In the genomic region with DNA sequence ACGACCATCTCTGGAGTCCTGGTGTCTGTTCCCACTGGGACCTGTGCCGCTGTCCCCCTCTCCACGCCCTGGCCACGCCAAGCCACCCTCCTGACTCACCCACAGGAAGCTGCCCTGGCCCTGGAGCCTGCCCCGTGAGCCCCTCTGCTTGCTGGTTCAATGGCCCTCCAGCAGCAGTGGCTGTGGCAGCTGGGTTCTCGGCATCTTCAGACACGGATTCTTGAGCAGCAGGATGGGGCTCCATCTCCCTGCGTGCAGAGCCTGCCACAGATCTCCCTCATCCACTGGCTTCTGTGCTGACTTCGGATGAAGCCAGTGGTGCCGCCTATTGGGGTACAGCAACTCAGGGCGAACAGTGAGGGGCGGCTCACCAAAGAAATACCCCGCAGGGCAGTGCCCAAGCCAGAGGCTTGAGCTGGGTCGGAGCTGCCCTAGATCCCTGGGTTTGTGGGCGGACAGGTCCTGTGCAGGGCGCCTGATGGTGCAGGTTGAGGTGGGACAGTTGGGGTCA, we compare ENCODE assay signal across 23 cellular contexts. TPM values are rescaled to one million over a fixed set of nuclear protein-coding genes. Genes with fewer than 3 reads are reported as not detected.
DNase-seq lines count a peak whose midpoint lies in the region; ATAC-seq and TF ChIP-seq lines count a peak whose summit lies in the region.
"Had no signal": no experiment of that assay in that cellular context is flagged by ENCODE, and none has a peak within 500 bp of the region (broad histone marks: within the 10 kb centered on the region; RNA-seq: fewer than 3 reads in every experiment).

No MANE protein-coding gene starts in this region.

- no peaks in the 10 kb centered on the region for H3K9me3 ChIP-seq in transverse colon
- H3K9me3 ChIP-seq: esophagus muscularis mucosa, gastroesophageal sphincter, mucosa of descending colon had no signal

- no peaks in the 10 kb centered on the region for H3K27me3 Mint-ChIP-seq in activated naive CD8-positive, alpha-beta T cell treated with anti-CD3 and anti-CD28 coated beads, Interleukin-2, amount 10 ng/mL, durations not matched to agents 7 days and 5 days
- H3K27me3 Mint-ChIP-seq in activated naive CD8-positive, alpha-beta T cell treated with anti-CD3 and anti-CD28 coated beads, Interleukin-2, amount 50 U/mL, for 24 hours: no peaks in the 10 kb centered on the region
- no peaks in the 10 kb centered on the region for H3K27me3 Mint-ChIP-seq in activated T-helper 2 cell treated with anti-CD3 and anti-CD28 coated beads, Interferon-gamma antibody, Interleukin-2, Interleukin-4, amounts not matched to agents 10 μg/mL and 5 μg/mL and 100 μg/mL, durations not matched to agents 14 hours and 24 hours and 36 hours (ENCODE audit: low read depth)
- H3K27me3 Mint-ChIP-seq: CD4-positive, alpha-beta memory T cell; progenitor cell of endocrine pancreas; T-helper 17 cell had no signal

- H3K27me3 ChIP-seq in transverse colon: no peaks in the 10 kb centered on the region
- H3K27me3 ChIP-seq: esophagus muscularis mucosa, gastroesophageal sphincter had no signal

- H3K4me3 Mint-ChIP-seq in activated naive CD8-positive, alpha-beta T cell treated with anti-CD3 and anti-CD28 coated beads, Interleukin-2, amount 10 ng/mL, durations not matched to agents 7 days and 5 days: no peak overlapping the region
- H3K4me3 Mint-ChIP-seq in activated naive CD8-positive, alpha-beta T cell treated with anti-CD3 and anti-CD28 coated beads, Interleukin-2, amount 50 U/mL, for 24 hours: no peak overlapping the region
- H3K4me3 Mint-ChIP-seq in activated T-helper 2 cell treated with anti-CD3 and anti-CD28 coated beads, Interferon-gamma antibody, Interleukin-2, Interleukin-4, amounts not matched to agents 10 μg/mL and 5 μg/mL and 100 μg/mL, durations not matched to agents 14 hours and 24 hours and 36 hours (ENCODE audit: low read depth): no peak overlapping the region
- H3K4me3 Mint-ChIP-seq: CD4-positive, alpha-beta memory T cell; neural crest cell; T-helper 17 cell had no signal

- POLR2A ChIA-PET in activated naive CD8-positive, alpha-beta T cell treated with anti-CD3 and anti-CD28 coated beads, Interleukin-2, amount 10 ng/mL, durations not matched to agents 7 days and 5 days (lab: Charles Lee): no interaction called here

- H3K36me3 ChIP-seq in transverse colon: no peaks in the 10 kb centered on the region

- intact Hi-C loops in left cardiac atrium (cut with DNase I): no loop called here
- intact Hi-C loops in transverse colon (cut with DNase I; ENCODE audit: low total_unique reads): no loop called here
- intact Hi-C loops in activated T-helper 2 cell treated with anti-CD3 and anti-CD28 coated beads, Interferon-gamma antibody, Interleukin-2, Interleukin-4, amounts not matched to agents 10 μg/mL and 5 μg/mL and 100 μg/mL, durations not matched to agents 14 hours and 24 hours and 36 hours (cut with micrococcal nuclease): no loop called here

- no peak overlapping the region for H3K4me3 ChIP-seq in transverse colon
- H3K4me3 ChIP-seq: esophagus muscularis mucosa, gastroesophageal sphincter, GM12878, mucosa of descending colon had no signal

- in situ Hi-C loops in transverse colon (cut with MboI; ENCODE audit: low pct_ligation_motif_present in 1 of 4, low pct_unique_long_range_greater_than_20kb in 1 of 4, low sequenced_read_pairs in 3 of 4): no loop called here

- 90 to 91% methylated on average over 2 to 16 of the region's 16 CpGs for WGBS in transverse colon (ENCODE audit: low coverage in 1 of 2), 2 donors

- no peak for ATAC-seq in activated naive CD8-positive, alpha-beta T cell treated with anti-CD3 and anti-CD28 coated beads, Interleukin-2, amount 10 ng/mL, durations not matched to agents 7 days and 5 days (ENCODE audit: low read depth)
- no peak for ATAC-seq in activated naive CD8-positive, alpha-beta T cell treated with anti-CD3 and anti-CD28 coated beads, Interleukin-2, amount 50 U/mL, for 24 hours
- no peak for ATAC-seq in left cardiac atrium
- ATAC-seq: gastroesophageal sphincter, GM12878, mucosa of descending colon, PC-3, T-helper 17 cell had no signal

- H3K9me3 Mint-ChIP-seq in activated naive CD8-positive, alpha-beta T cell treated with anti-CD3 and anti-CD28 coated beads, Interleukin-2, amount 10 ng/mL, durations not matched to agents 7 days and 5 days: no peaks in the 10 kb centered on the region
- H3K9me3 Mint-ChIP-seq in activated naive CD8-positive, alpha-beta T cell treated with anti-CD3 and anti-CD28 coated beads, Interleukin-2, amount 50 U/mL, for 24 hours: no peaks in the 10 kb centered on the region
- H3K9me3 Mint-ChIP-seq in activated T-helper 2 cell treated with anti-CD3 and anti-CD28 coated beads, Interferon-gamma antibody, Interleukin-2, Interleukin-4, amounts not matched to agents 10 μg/mL and 5 μg/mL and 100 μg/mL, durations not matched to agents 14 hours and 24 hours and 36 hours: no peaks in the 10 kb centered on the region
- H3K9me3 Mint-ChIP-seq: CD4-positive, alpha-beta memory T cell; neural crest cell had no signal

- TF ChIP-seq CTCF in transverse colon (IDR thresholded peaks at IDR 0.05): no peak

- H3K4me1 ChIP-seq in transverse colon: peaks cover 15 to 25% (median 22%) of the 10 kb centered on the region in 4 donors

- H3K27ac ChIP-seq in transverse colon: no peak overlapping the region
- H3K27ac ChIP-seq: esophagus muscularis mucosa, gastroesophageal sphincter had no signal

- no peak overlapping the region for H3K27ac Mint-ChIP-seq in activated naive CD8-positive, alpha-beta T cell treated with anti-CD3 and anti-CD28 coated beads, Interleukin-2, amount 10 ng/mL, durations not matched to agents 7 days and 5 days
- no peak overlapping the region for H3K27ac Mint-ChIP-seq in activated naive CD8-positive, alpha-beta T cell treated with anti-CD3 and anti-CD28 coated beads, Interleukin-2, amount 50 U/mL, for 24 hours
- no peak overlapping the region for H3K27ac Mint-ChIP-seq in activated T-helper 2 cell treated with anti-CD3 and anti-CD28 coated beads, Interferon-gamma antibody, Interleukin-2, Interleukin-4, amounts not matched to agents 10 μg/mL and 5 μg/mL and 100 μg/mL, durations not matched to agents 14 hours and 24 hours and 36 hours
- H3K27ac Mint-ChIP-seq: progenitor cell of endocrine pancreas, T-helper 17 cell had no signal

- no peak for TF ChIP-seq EP300 in transverse colon (IDR thresholded peaks at IDR 0.05; ENCODE audit: low read depth)

- H3K36me3 Mint-ChIP-seq in activated naive CD8-positive, alpha-beta T cell treated with anti-CD3 and anti-CD28 coated beads, Interleukin-2, amount 10 ng/mL, durations not matched to agents 7 days and 5 days: no peaks in the 10 kb centered on the region
- H3K36me3 Mint-ChIP-seq in activated naive CD8-positive, alpha-beta T cell treated with anti-CD3 and anti-CD28 coated beads, Interleukin-2, amount 50 U/mL, for 24 hours (ENCODE audit: low read depth): peaks cover 2% of the 10 kb centered on the region
- peaks cover 5% of the 10 kb centered on the region for H3K36me3 Mint-ChIP-seq in activated T-helper 2 cell treated with anti-CD3 and anti-CD28 coated beads, Interferon-gamma antibody, Interleukin-2, Interleukin-4, amounts not matched to agents 10 μg/mL and 5 μg/mL and 100 μg/mL, durations not matched to agents 14 hours and 24 hours and 36 hours (ENCODE audit: low read depth)

- TF ChIP-seq POLR2A in transverse colon (IDR thresholded peaks at IDR 0.05): no peak

- H3K4me1 Mint-ChIP-seq in activated naive CD8-positive, alpha-beta T cell treated with anti-CD3 and anti-CD28 coated beads, Interleukin-2, amount 10 ng/mL, durations not matched to agents 7 days and 5 days: no peaks in the 10 kb centered on the region
- no peaks in the 10 kb centered on the region for H3K4me1 Mint-ChIP-seq in activated naive CD8-positive, alpha-beta T cell treated with anti-CD3 and anti-CD28 coated beads, Interleukin-2, amount 50 U/mL, for 24 hours
- no peaks in the 10 kb centered on the region for H3K4me1 Mint-ChIP-seq in activated T-helper 2 cell treated with anti-CD3 and anti-CD28 coated beads, Interferon-gamma antibody, Interleukin-2, Interleukin-4, amounts not matched to agents 10 μg/mL and 5 μg/mL and 100 μg/mL, durations not matched to agents 14 hours and 24 hours and 36 hours (ENCODE audit: low read depth)
- H3K4me1 Mint-ChIP-seq: CD4-positive, alpha-beta memory T cell had no signal

- peak; percentile 22 for DNase-seq in activated naive CD8-positive, alpha-beta T cell treated with anti-CD3 and anti-CD28 coated beads, Interleukin-2, amount 10 ng/mL, durations not matched to agents 7 days and 5 days
- no peak for DNase-seq in activated naive CD8-positive, alpha-beta T cell treated with anti-CD3 and anti-CD28 coated beads, Interleukin-2, amount 50 U/mL, for 24 hours
- DNase-seq in left cardiac atrium (peak; percentile 8), transverse colon (peak; percentile 5), ecto neural progenitor cell (ENCODE audit: low spot score) (no peak)
- no peak for DNase-seq in activated T-helper 2 cell treated with anti-CD3 and anti-CD28 coated beads, Interferon-gamma antibody, Interleukin-2, Interleukin-4, amounts not matched to agents 10 μg/mL and 5 μg/mL and 100 μg/mL, durations not matched to agents 14 hours and 24 hours and 36 hours (ENCODE audit: low spot score)
- DNase-seq: activated CD4-positive, alpha-beta T cell treated with anti-CD3 and anti-CD28 coated beads, Interleukin-2, amount 50 U/mL, for 48 hours; CD4-positive, alpha-beta memory T cell; central memory CD4-positive, alpha-beta T cell; effector CD8-positive, alpha-beta T cell; NCI-H1930; NCI-H226; NCI-H82; PC-3; stimulated activated CD4-positive, alpha-beta T cell treated with anti-CD3 and anti-CD28 coated beads, Interleukin-12 subunit alpha, Interleukin-12 subunit beta, amount 100 ng/mL, for 4 hours had no signal

RNA-seq across cellular contexts. Expression of gene CAPN10, which starts 14.0 kb away (rescaled TPM):
- 10 to 100 TPM; 72.3 to 74.2 TPM for total RNA-seq in activated naive CD8-positive, alpha-beta T cell treated with anti-CD3 and anti-CD28 coated beads, Interleukin-2, amount 10 ng/mL, durations not matched to agents 7 days and 5 days
- total RNA-seq in left cardiac atrium (10 to 100 TPM; 17.9 to 26.6 TPM), transverse colon (100 to 1,000 TPM in 1 of 4 donors, 10 to 100 TPM in 3; 41.9 to 118 (median 48.7) TPM)
- total RNA-seq in activated T-helper 2 cell treated with anti-CD3 and anti-CD28 coated beads, Interferon-gamma antibody, Interleukin-2, Interleukin-4, amounts not matched to agents 10 μg/mL and 5 μg/mL and 100 μg/mL, durations not matched to agents 14 hours and 24 hours and 36 hours: 49.6 and 51.1 TPM in 2 replicates

RNA-seq across cellular contexts. Expression of gene GPR35, which starts 24.8 kb away (rescaled TPM):
- total RNA-seq in activated naive CD8-positive, alpha-beta T cell treated with anti-CD3 and anti-CD28 coated beads, Interleukin-2, amount 10 ng/mL, durations not matched to agents 7 days and 5 days: 10 to 100 TPM; 19.2 to 19.3 TPM
- total RNA-seq in left cardiac atrium (1 to 10 TPM; 1.1 to 1.3 TPM), transverse colon (100 to 1,000 TPM in 3 of 4 donors, 10 to 100 TPM in 1; 91.1 to 244 (median 136) TPM)
- total RNA-seq in activated T-helper 2 cell treated with anti-CD3 and anti-CD28 coated beads, Interferon-gamma antibody, Interleukin-2, Interleukin-4, amounts not matched to agents 10 μg/mL and 5 μg/mL and 100 μg/mL, durations not matched to agents 14 hours and 24 hours and 36 hours: 24.9 and 27.4 TPM in 2 replicates
- total RNA-seq: SK-MEL-5 had no signal

RNA-seq across cellular contexts. Expression of gene RNPEPL1, which starts 32.2 kb away (rescaled TPM):
- 100 to 1,000 TPM; 124 TPM for total RNA-seq in activated naive CD8-positive, alpha-beta T cell treated with anti-CD3 and anti-CD28 coated beads, Interleukin-2, amount 10 ng/mL, durations not matched to agents 7 days and 5 days
- 10 to 100 TPM; 47.3 to 67.6 TPM for total RNA-seq in left cardiac atrium
- total RNA-seq in transverse colon: 100 to 1,000 TPM; 118 to 208 (median 151) TPM
- total RNA-seq in activated T-helper 2 cell treated with anti-CD3 and anti-CD28 coated beads, Interferon-gamma antibody, Interleukin-2, Interleukin-4, amounts not matched to agents 10 μg/mL and 5 μg/mL and 100 μg/mL, durations not matched to agents 14 hours and 24 hours and 36 hours: 67.3 and 71.3 TPM in 2 replicates

RNA-seq across cellular contexts. Expression of gene DUSP28, which starts 40.3 kb away (rescaled TPM):
- 10 to 100 TPM; 12.3 to 13.8 TPM for total RNA-seq in activated naive CD8-positive, alpha-beta T cell treated with anti-CD3 and anti-CD28 coated beads, Interleukin-2, amount 10 ng/mL, durations not matched to agents 7 days and 5 days
- total RNA-seq in left cardiac atrium (1 to 10 TPM; 8.1 to 8.2 TPM), transverse colon (10 to 100 TPM in 1 of 4 donors, 1 to 10 TPM in 3; 3.4 to 10.8 (median 6.2) TPM)
- 4.8 and 6.5 TPM in 2 replicates for total RNA-seq in activated T-helper 2 cell treated with anti-CD3 and anti-CD28 coated beads, Interferon-gamma antibody, Interleukin-2, Interleukin-4, amounts not matched to agents 10 μg/mL and 5 μg/mL and 100 μg/mL, durations not matched to agents 14 hours and 24 hours and 36 hours

RNA-seq across cellular contexts. Expression of gene ANKMY1, which starts 42.7 kb away (rescaled TPM):
- total RNA-seq in activated naive CD8-positive, alpha-beta T cell treated with anti-CD3 and anti-CD28 coated beads, Interleukin-2, amount 10 ng/mL, durations not matched to agents 7 days and 5 days: 10 to 100 TPM; 50.9 to 53.2 TPM
- total RNA-seq in left cardiac atrium (1 to 10 TPM; 4.9 to 8.1 TPM), transverse colon (10 to 100 TPM; 15.1 to 64.0 (median 27.5) TPM)
- 23.7 and 25.1 TPM in 2 replicates for total RNA-seq in activated T-helper 2 cell treated with anti-CD3 and anti-CD28 coated beads, Interferon-gamma antibody, Interleukin-2, Interleukin-4, amounts not matched to agents 10 μg/mL and 5 μg/mL and 100 μg/mL, durations not matched to agents 14 hours and 24 hours and 36 hours

Comparison
In these comparisons a context has a peak if more than half of its experiments do, and no peak if none do; other contexts are left out.
1. DNase-seq: peak in activated naive CD8-positive, alpha-beta T cell treated with anti-CD3 and anti-CD28 coated beads, Interleukin-2, amount 10 ng/mL, durations not matched to agents 7 days and 5 days (single experiment), left cardiac atrium (single experiment) and transverse colon (single experiment); none in activated naive CD8-positive, alpha-beta T cell treated with anti-CD3 and anti-CD28 coated beads, Interleukin-2, amount 50 U/mL, for 24 hours (single experiment), activated T-helper 2 cell treated with anti-CD3 and anti-CD28 coated beads, Interferon-gamma antibody, Interleukin-2, Interleukin-4, amounts not matched to agents 10 μg/mL and 5 μg/mL and 100 μg/mL, durations not matched to agents 14 hours and 24 hours and 36 hours (single experiment) and ecto neural progenitor cell (single experiment).
2. RNA of gene GPR35, which starts 24.8 kb away (total RNA-seq): 91.1 to 244 TPM in transverse colon, 24.9 to 27.4 TPM in activated T-helper 2 cell treated with anti-CD3 and anti-CD28 coated beads, Interferon-gamma antibody, Interleukin-2, Interleukin-4, amounts not matched to agents 10 μg/mL and 5 μg/mL and 100 μg/mL, durations not matched to agents 14 hours and 24 hours and 36 hours and 19.2 to 19.3 TPM in activated naive CD8-positive, alpha-beta T cell treated with anti-CD3 and anti-CD28 coated beads, Interleukin-2, amount 10 ng/mL, durations not matched to agents 7 days and 5 days; 1.1 to 1.3 TPM in left cardiac atrium; every median in the first group is over 4 times any median in the second.